ENCODE assay signal across 9 cellular contexts in genomic region chr12:55724226-55724939, GRCh38. TPM values are rescaled to one million over a fixed set of nuclear protein-coding genes. Genes with fewer than 3 reads are reported as not detected.
DNase-seq lines count a peak whose midpoint lies in the region; ATAC-seq and TF ChIP-seq lines count a peak whose summit lies in the region.
"Had no signal": no experiment of that assay in that cellular context is flagged by ENCODE, and none has a peak within 500 bp of the region (broad histone marks: within the 10 kb centered on the region; RNA-seq: fewer than 3 reads in every experiment).

No MANE protein-coding gene starts in this region.

- ATAC-seq in activated naive CD8-positive, alpha-beta T cell treated with anti-CD3 and anti-CD28 coated beads, Interleukin-2, amount 10 ng/mL, durations not matched to agents 7 days and 5 days (ENCODE audit: low read depth), result peak; percentile 37
- ATAC-seq in heart left ventricle (no peak), sciatic nerve (no peak), GM21381 (IDR thresholded peaks at IDR 0.05; ENCODE audit: unreplicated experiment) (no peak)

- DNase-seq in DMS53 (lab: John Stamatoyannopoulos, UW), result peak; percentile 85
- peak in 1 of 2 experiments; percentile 80 for DNase-seq in HL-60 (ENCODE audit: low read depth in 1 of 2, low spot score in 1 of 2)
- DNase-seq in RPMI8226, result peak; percentile 68
- DNase-seq in activated naive CD8-positive, alpha-beta T cell treated with anti-CD3 and anti-CD28 coated beads, Interleukin-2, amount 10 ng/mL, durations not matched to agents 7 days and 5 days, result peak; percentile 75
- DNase-seq in heart left ventricle, result peak in 2 of 5 donors; percentile 80
- DNase-seq in sciatic nerve (ENCODE audit: low spot score), result peak; percentile 83
- DNase-seq in NCI-H2029 (lab: John Stamatoyannopoulos, UW), result no peak

- H3K4me1 Mint-ChIP-seq in activated naive CD8-positive, alpha-beta T cell treated with anti-CD3 and anti-CD28 coated beads, Interleukin-2, amount 10 ng/mL, durations not matched to agents 7 days and 5 days, result peaks cover 36% of the 10 kb centered on the region

- no peaks in the 10 kb centered on the region for H3K27me3 Mint-ChIP-seq in activated naive CD8-positive, alpha-beta T cell treated with anti-CD3 and anti-CD28 coated beads, Interleukin-2, amount 10 ng/mL, durations not matched to agents 7 days and 5 days

- H3K9me3 Mint-ChIP-seq in activated naive CD8-positive, alpha-beta T cell treated with anti-CD3 and anti-CD28 coated beads, Interleukin-2, amount 10 ng/mL, durations not matched to agents 7 days and 5 days, result no peaks in the 10 kb centered on the region

- H3K27ac Mint-ChIP-seq in activated naive CD8-positive, alpha-beta T cell treated with anti-CD3 and anti-CD28 coated beads, Interleukin-2, amount 10 ng/mL, durations not matched to agents 7 days and 5 days, result peak overlapping the region; percentile 44

- TF ChIP-seq CTCF in HL-60 (IDR thresholded peaks at IDR 0.05; ENCODE audit: insufficient read depth, low read length) (peak; percentile 74), heart left ventricle (IDR thresholded peaks at IDR 0.05) (peak; percentile 25 to 70 (median 52))

- no peak overlapping the region for H3K27ac ChIP-seq in HL-60 (replicated peaks)
- peak overlapping the region in 8 of 12 donors; percentile 7 to 99 (median 43) for H3K27ac ChIP-seq in heart left ventricle
- H3K27ac ChIP-seq: SJSA1 had no signal

- intact Hi-C loops in heart left ventricle (cut with DNase I) (loop anchor here in 4 of 10 donors (5.0 kb wide), 1 partner anchor 42 kb away; a partner anchor contains a TSS), sciatic nerve (cut with DNase I) (loop anchor here (10.0 kb wide), 1 partner anchor 50 kb away; no protein-coding TSS in a partner anchor)

- H3K4me3 ChIP-seq in HL-60 (replicated peaks; ENCODE audit: insufficient read depth, low read length) (no peak overlapping the region), heart left ventricle (no peak overlapping the region)
- H3K4me3 ChIP-seq: SJSA1 had no signal

- H3K36me3 ChIP-seq in heart left ventricle, result peaks cover 0 to 60% (median 36%) of the 10 kb centered on the region in 9 donors

- H3K9me3 ChIP-seq in heart left ventricle, result no peaks in the 10 kb centered on the region
- H3K9me3 ChIP-seq: SJSA1 had no signal

- no peaks in the 10 kb centered on the region for H3K27me3 ChIP-seq in HL-60 (ENCODE audit: insufficient read depth, poor library complexity, severe bottlenecking)
- H3K27me3 ChIP-seq in heart left ventricle, result no peaks in the 10 kb centered on the region
- H3K27me3 ChIP-seq: SJSA1 had no signal

- TF ChIP-seq POLR2A in heart left ventricle (IDR thresholded peaks at IDR 0.05), result no peak

- POLR2A ChIA-PET in activated naive CD8-positive, alpha-beta T cell treated with anti-CD3 and anti-CD28 coated beads, Interleukin-2, amount 10 ng/mL, durations not matched to agents 7 days and 5 days (lab: Charles Lee), result interaction anchor here (0.6 to 2.6 kb wide), 5 partner anchors 8 to 298 kb away, joined by 3 to 22 read pairs (median 6); partner anchors contain the start of gene BLOC1S1

- H3K4me3 Mint-ChIP-seq in activated naive CD8-positive, alpha-beta T cell treated with anti-CD3 and anti-CD28 coated beads, Interleukin-2, amount 10 ng/mL, durations not matched to agents 7 days and 5 days, result no peak overlapping the region

- H3K36me3 Mint-ChIP-seq in activated naive CD8-positive, alpha-beta T cell treated with anti-CD3 and anti-CD28 coated beads, Interleukin-2, amount 10 ng/mL, durations not matched to agents 7 days and 5 days, result peaks cover 16% of the 10 kb centered on the region

- WGBS in heart left ventricle, 4 donors, result 53 to 61% (median 55%) methylated on average over 11 of the region's 11 CpGs

- peaks cover 10 to 80% (median 65%) of the 10 kb centered on the region in 12 donors for H3K4me1 ChIP-seq in heart left ventricle

RNA-seq across cellular contexts. Expression of gene RDH5, which starts 4.2 kb away (rescaled TPM):
- total RNA-seq in activated naive CD8-positive, alpha-beta T cell treated with anti-CD3 and anti-CD28 coated beads, Interleukin-2, amount 10 ng/mL, durations not matched to agents 7 days and 5 days, result 10 to 100 TPM; 19.0 to 21.2 TPM
- total RNA-seq in heart left ventricle, result 10 to 100 TPM in 8 of 9 donors, 1 to 10 TPM in 1; 5.9 to 20.5 (median 16.2) TPM
- polyA plus RNA-seq in heart left ventricle, result 10 to 100 TPM; 25.8 to 42.4 TPM
- total RNA-seq in sciatic nerve, result 23.3 TPM

RNA-seq across cellular contexts. Expression of gene CD63, which starts 4.4 kb away (rescaled TPM):
- 100 to 1,000 TPM; 150 to 165 TPM for total RNA-seq in activated naive CD8-positive, alpha-beta T cell treated with anti-CD3 and anti-CD28 coated beads, Interleukin-2, amount 10 ng/mL, durations not matched to agents 7 days and 5 days
- total RNA-seq in heart left ventricle (1,000 to 10,000 TPM in 3 of 9 donors, 100 to 1,000 TPM in 6; 475 to 1,670 (median 767) TPM), sciatic nerve (870 TPM)
- polyA plus RNA-seq in heart left ventricle, result 1,000 to 10,000 TPM; 1,034 to 2,790 TPM

RNA-seq across cellular contexts. Expression of gene BLOC1S1, which starts 8.5 kb away (rescaled TPM):
- 100 to 1,000 TPM; 116 to 135 TPM for total RNA-seq in activated naive CD8-positive, alpha-beta T cell treated with anti-CD3 and anti-CD28 coated beads, Interleukin-2, amount 10 ng/mL, durations not matched to agents 7 days and 5 days
- total RNA-seq in heart left ventricle (100 to 1,000 TPM in 5 of 9 donors, 10 to 100 TPM in 4; 71.3 to 173 (median 131) TPM), sciatic nerve (171 TPM)
- 100 to 1,000 TPM; 187 to 314 TPM for polyA plus RNA-seq in heart left ventricle

RNA-seq across cellular contexts. Expression of gene ITGA7, which starts 16.7 kb away (rescaled TPM):
- total RNA-seq in activated naive CD8-positive, alpha-beta T cell treated with anti-CD3 and anti-CD28 coated beads, Interleukin-2, amount 10 ng/mL, durations not matched to agents 7 days and 5 days, result 1 to 10 TPM; 4.1 to 4.2 TPM
- 1,000 to 10,000 TPM in 1 of 9 donors, 100 to 1,000 TPM in 8; 199 to 1,007 (median 620) TPM for total RNA-seq in heart left ventricle
- 100 to 1,000 TPM; 173 to 573 TPM for polyA plus RNA-seq in heart left ventricle
- 307 TPM for total RNA-seq in sciatic nerve

RNA-seq across cellular contexts. Expression of gene GDF11, which starts 18.5 kb away (rescaled TPM):
- 10 to 100 TPM; 10.2 to 11.5 TPM for total RNA-seq in activated naive CD8-positive, alpha-beta T cell treated with anti-CD3 and anti-CD28 coated beads, Interleukin-2, amount 10 ng/mL, durations not matched to agents 7 days and 5 days
- total RNA-seq in heart left ventricle (10 to 100 TPM in 7 of 9 donors, 1 to 10 TPM in 2; 7.8 to 18.2 (median 12.4) TPM), sciatic nerve (10.0 TPM)
- 10 to 100 TPM in 1 of 2 donors, 1 to 10 TPM in 1; 6.9 to 15.7 TPM for polyA plus RNA-seq in heart left ventricle
